Comparison of ENCODE assay signal across 6 cellular contexts in the genomic region with DNA sequence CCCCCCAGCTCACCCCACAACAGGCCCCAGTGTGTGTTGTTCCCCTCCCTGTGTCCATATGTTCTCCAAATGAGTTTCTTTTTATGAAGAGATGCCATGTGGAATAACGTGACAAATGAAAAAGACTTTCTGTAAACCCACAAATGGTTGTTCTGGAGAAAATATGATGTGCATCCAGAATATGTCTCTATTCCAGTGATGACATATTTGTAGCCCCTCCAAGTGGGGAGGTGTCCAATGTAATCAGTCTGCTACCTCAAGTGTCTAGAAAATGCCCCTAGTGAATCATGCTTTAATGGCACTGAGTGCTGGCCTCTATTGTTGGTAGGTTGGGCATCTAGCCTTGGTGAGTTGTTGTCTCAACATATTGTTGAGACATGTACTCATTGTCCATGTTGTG.
"Had no signal": no experiment of that assay in that cellular context is flagged by ENCODE, and none has a peak within 500 bp of the region (broad histone marks: within the 10 kb centered on the region; RNA-seq: fewer than 3 reads in every experiment).

No MANE protein-coding gene starts in this region.

- H3K4me3 ChIP-seq: GM23338, K562 had no signal

- H2AFZ ChIP-seq: GM23338 had no signal

- DNase-seq: H9, HCEC 1CT, IMR-90, KG1 had no signal

- H3K4me2 ChIP-seq: GM23338 had no signal

- ATAC-seq: GM23338, K562 had no signal
